Comparison of ENCODE assay signal across 8 cellular contexts in the genomic region with DNA sequence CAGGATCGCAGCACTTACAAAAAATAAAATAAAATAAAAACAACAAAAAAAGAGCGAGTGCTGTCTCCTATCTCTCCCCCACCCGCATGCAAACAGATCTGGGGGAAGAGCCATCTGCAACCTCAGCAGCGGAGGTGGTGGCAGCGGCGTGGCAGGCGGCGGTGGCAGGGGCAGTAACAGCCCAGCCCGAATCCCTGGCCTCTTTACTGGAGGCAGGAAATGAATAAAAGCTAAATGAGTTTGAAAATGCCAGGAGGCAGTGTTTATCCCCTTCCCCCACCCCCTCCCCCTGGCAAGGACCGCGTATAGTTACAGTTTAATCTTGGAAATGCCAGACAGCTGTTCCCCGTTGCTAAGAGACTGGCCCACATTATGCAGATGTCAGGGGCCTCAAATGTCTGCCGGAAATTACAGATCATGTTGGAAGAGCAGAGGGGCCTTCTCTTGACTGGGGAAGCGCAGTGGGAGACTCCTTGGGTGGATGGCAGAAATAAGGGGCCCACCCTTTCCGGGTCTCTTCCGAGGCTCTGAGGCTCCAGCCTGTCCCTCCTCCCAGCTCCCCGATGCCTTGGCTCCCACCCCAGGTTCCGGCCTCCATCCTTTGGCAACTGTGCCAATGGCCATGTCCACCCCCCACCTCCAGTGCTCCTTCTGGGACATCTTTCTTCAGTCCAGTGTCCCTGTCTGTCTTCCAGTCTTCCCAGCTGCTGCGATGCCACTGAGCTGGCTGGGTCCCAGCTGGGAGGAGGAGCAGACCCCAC.
DNase-seq lines count a peak whose midpoint lies in the region; ATAC-seq and TF ChIP-seq lines count a peak whose summit lies in the region.

No MANE protein-coding gene starts in this region.

- peak; percentile 87 for DNase-seq in AG10803 (ENCODE audit: low read depth)
- DNase-seq in NOMO-1 treated with DMSO at 0.1 percent for 48 hours (lab: John Stamatoyannopoulos, UW; ENCODE audit: unreplicated experiment): peak; percentile 12
- peak; percentile 75 to 98 for DNase-seq in cardiac fibroblast (ENCODE audit: low read depth in 2 of 2)
- DNase-seq in left kidney (ENCODE audit: low read depth, low spot score): peak; percentile 98
- DNase-seq in activated CD4-positive, CD25-positive, alpha-beta regulatory T cell treated with anti-CD3 and anti-CD28 coated beads, Interleukin-2, amount 50 U/mL, for 72 hours: no peak

- ATAC-seq in HG03571 (IDR thresholded peaks at IDR 0.05; ENCODE audit: unreplicated experiment) (peak; percentile 49), GM18505 (IDR thresholded peaks at IDR 0.05; ENCODE audit: unreplicated experiment) (no peak)

- no peaks in the 10 kb centered on the region for H3K9me3 Mint-ChIP-seq in stimulated activated naive CD8-positive, alpha-beta T cell treated with anti-CD3 and anti-CD28 coated beads, Interleukin-15, Interleukin-2, amounts not matched to agents 100 ng/mL and 50 ng/mL, for 24 hours

- H3K36me3 Mint-ChIP-seq in stimulated activated naive CD8-positive, alpha-beta T cell treated with anti-CD3 and anti-CD28 coated beads, Interleukin-15, Interleukin-2, amounts not matched to agents 100 ng/mL and 50 ng/mL, for 24 hours (ENCODE audit: low read depth): no peaks in the 10 kb centered on the region

- H3K27me3 Mint-ChIP-seq in stimulated activated naive CD8-positive, alpha-beta T cell treated with anti-CD3 and anti-CD28 coated beads, Interleukin-15, Interleukin-2, amounts not matched to agents 100 ng/mL and 50 ng/mL, for 24 hours: no peaks in the 10 kb centered on the region

- TF ChIP-seq POLR2A in GM18505 (IDR thresholded peaks at IDR 0.05; ENCODE audit: borderline replicate concordance, extremely low read depth, insufficient read depth, insufficient read length): no peak

- H3K4me3 ChIP-seq in AG10803 (ENCODE audit: low read length) (peak overlapping the region; percentile 37), cardiac fibroblast (replicated peaks in 1 of 2; ENCODE audit: low read depth in 2 of 2, low read length in 2 of 2) (no peak overlapping the region)

- H3K27ac Mint-ChIP-seq in stimulated activated naive CD8-positive, alpha-beta T cell treated with anti-CD3 and anti-CD28 coated beads, Interleukin-15, Interleukin-2, amounts not matched to agents 100 ng/mL and 50 ng/mL, for 24 hours: peak overlapping the region; percentile 83

- peak overlapping the region; percentile 48 for H3K4me3 Mint-ChIP-seq in stimulated activated naive CD8-positive, alpha-beta T cell treated with anti-CD3 and anti-CD28 coated beads, Interleukin-15, Interleukin-2, amounts not matched to agents 100 ng/mL and 50 ng/mL, for 24 hours

- TF ChIP-seq CTCF in AG10803 (conservative IDR thresholded peaks at IDR 0.05; ENCODE audit: low read length): no peak
- TF ChIP-seq CTCF in cardiac fibroblast (IDR thresholded peaks at IDR 0.05; ENCODE audit: low read depth, low read length): no peak

- peaks cover 62% of the 10 kb centered on the region for H3K4me1 Mint-ChIP-seq in stimulated activated naive CD8-positive, alpha-beta T cell treated with anti-CD3 and anti-CD28 coated beads, Interleukin-15, Interleukin-2, amounts not matched to agents 100 ng/mL and 50 ng/mL, for 24 hours (ENCODE audit: low read depth)
